ENCODE assay signal across 8 cellular contexts in the genomic region with DNA sequence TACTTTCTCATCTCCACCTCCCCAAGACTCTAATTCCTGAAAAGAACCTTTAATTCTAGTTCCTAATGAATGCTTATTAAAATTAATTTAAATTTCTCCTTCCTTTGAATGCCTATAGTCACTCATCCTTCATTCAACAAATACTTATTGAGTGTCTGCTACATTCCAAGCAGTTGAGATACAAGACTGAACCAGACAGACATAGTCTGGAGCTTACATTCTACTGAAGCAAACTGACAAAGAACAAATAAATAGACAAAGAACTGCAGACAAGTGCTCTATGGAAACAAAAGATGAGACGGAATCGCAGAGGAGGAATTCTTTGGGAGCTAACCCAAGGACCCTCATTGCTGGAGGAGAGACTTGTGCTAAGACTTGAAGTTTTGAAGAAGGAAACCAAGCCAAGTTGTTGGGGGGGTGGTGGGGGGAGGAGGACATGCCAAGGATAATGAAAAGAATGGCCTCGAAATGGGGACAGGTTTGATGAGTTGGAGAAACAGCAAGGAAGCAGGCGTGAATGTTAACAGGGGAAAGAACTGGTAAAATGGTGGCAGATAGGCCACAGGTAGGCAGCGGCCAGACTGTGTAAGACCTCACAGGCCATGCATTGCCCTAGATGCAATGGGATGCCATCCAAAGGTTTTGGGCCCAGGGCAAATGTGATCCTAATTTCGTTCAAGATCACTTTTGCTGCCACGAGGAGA. TPM values are rescaled to one million over a fixed set of nuclear protein-coding genes. Genes with fewer than 3 reads are reported as not detected.
DNase-seq lines count a peak whose midpoint lies in the region; ATAC-seq and TF ChIP-seq lines count a peak whose summit lies in the region.

No MANE protein-coding gene starts in this region.

- no peaks in the 10 kb centered on the region for H3K27me3 Mint-ChIP-seq in activated CD4-positive, alpha-beta T cell treated with anti-CD3 and anti-CD28 coated beads, Interleukin-2, amount 10 ng/mL, durations not matched to agents 24 days and 14 days
- no peaks in the 10 kb centered on the region for H3K27me3 Mint-ChIP-seq in activated T-helper 1 cell treated with anti-CD3 and anti-CD28 coated beads, Interleukin-12 subunit alpha, Interleukin-12 subunit beta, Interleukin-2, Interleukin-4 antibody, amounts not matched to agents 30 ng/mL and 10 ng/mL and 1 ng/mL, durations not matched to agents 14 hours and 24 hours and 36 hours (ENCODE audit: insufficient read depth)

- DNase-seq in activated CD4-positive, alpha-beta T cell treated with anti-CD3 and anti-CD28 coated beads, Interleukin-2, amount 10 ng/mL, durations not matched to agents 24 days and 14 days: no peak
- DNase-seq in activated CD4-positive, alpha-beta T cell treated with anti-CD3 and anti-CD28 coated beads, Interleukin-2, amount 50 U/mL, for 1 hour: no peak
- no peak for DNase-seq in activated T-helper 1 cell treated with anti-CD3 and anti-CD28 coated beads, Interleukin-12 subunit alpha, Interleukin-12 subunit beta, Interleukin-2, Interleukin-4 antibody, amounts not matched to agents 30 ng/mL and 10 ng/mL and 1 ng/mL, durations not matched to agents 14 hours and 24 hours and 36 hours (ENCODE audit: low spot score)
- DNase-seq in spleen: no peak

- intact Hi-C loops in activated CD4-positive, alpha-beta T cell treated with anti-CD3 and anti-CD28 coated beads, Interleukin-2, amount 10 ng/mL, durations not matched to agents 24 days and 14 days (cut with micrococcal nuclease): loop anchor here (5.0 kb wide), 1 partner anchor 346 kb away; a partner anchor contains a TSS
- intact Hi-C loops in activated T-helper 1 cell treated with anti-CD3 and anti-CD28 coated beads, Interleukin-12 subunit alpha, Interleukin-12 subunit beta, Interleukin-2, Interleukin-4 antibody, amounts not matched to agents 30 ng/mL and 10 ng/mL and 1 ng/mL, durations not matched to agents 14 hours and 24 hours and 36 hours (cut with micrococcal nuclease): loop anchor here (2.0 to 5.0 kb wide), 6 partner anchors 77 to 1151 kb away; a partner anchor contains a TSS
- intact Hi-C loops in spleen (cut with DNase I; ENCODE audit: low total_unique reads): no loop called here

- peaks cover 0 to 36% (median 30%) of the 10 kb centered on the region in 6 donors for H3K36me3 ChIP-seq in spleen

- no peaks in the 10 kb centered on the region for H3K9me3 ChIP-seq in spleen

- peaks cover 14 to 41% (median 28%) of the 10 kb centered on the region in 6 donors for H3K4me1 ChIP-seq in spleen

- TF ChIP-seq CTCF in spleen (IDR thresholded peaks at IDR 0.05 in 8 of 11, conservative IDR thresholded peaks at IDR 0.05 in 3 of 11): no peak

- H3K27ac ChIP-seq in spleen: peak overlapping the region in 7 of 8 donors; percentile 87 to 93 (median 91)

- no peaks in the 10 kb centered on the region for H3K27me3 ChIP-seq in spleen (replicated peaks in 1 of 7)

- 28 to 42% (median 33%) methylated on average over 7 of the region's 7 CpGs for WGBS in spleen, 5 donors

- ATAC-seq in HG02610 (IDR thresholded peaks at IDR 0.05; ENCODE audit: unreplicated experiment) (no peak), GM21447 (IDR thresholded peaks at IDR 0.05; ENCODE audit: unreplicated experiment) (no peak), GM18861 (IDR thresholded peaks at IDR 0.05; ENCODE audit: unreplicated experiment) (no peak)

- no peak for TF ChIP-seq POLR2A in spleen (IDR thresholded peaks at IDR 0.05)

- peak overlapping the region; percentile 99 for H3K4me3 ChIP-seq in iPS-11a (ENCODE audit: low read depth, low read length)
- peak overlapping the region; percentile 71 to 89 (median 78) for H3K4me3 ChIP-seq in spleen

- peak overlapping the region; percentile 96 for H3K4me3 Mint-ChIP-seq in activated CD4-positive, alpha-beta T cell treated with anti-CD3 and anti-CD28 coated beads, Interleukin-2, amount 10 ng/mL, durations not matched to agents 24 days and 14 days
- peak overlapping the region; percentile 100 for H3K4me3 Mint-ChIP-seq in activated T-helper 1 cell treated with anti-CD3 and anti-CD28 coated beads, Interleukin-12 subunit alpha, Interleukin-12 subunit beta, Interleukin-2, Interleukin-4 antibody, amounts not matched to agents 30 ng/mL and 10 ng/mL and 1 ng/mL, durations not matched to agents 14 hours and 24 hours and 36 hours

- H3K9me3 Mint-ChIP-seq in activated CD4-positive, alpha-beta T cell treated with anti-CD3 and anti-CD28 coated beads, Interleukin-2, amount 10 ng/mL, durations not matched to agents 24 days and 14 days: no peaks in the 10 kb centered on the region
- no peaks in the 10 kb centered on the region for H3K9me3 Mint-ChIP-seq in activated T-helper 1 cell treated with anti-CD3 and anti-CD28 coated beads, Interleukin-12 subunit alpha, Interleukin-12 subunit beta, Interleukin-2, Interleukin-4 antibody, amounts not matched to agents 30 ng/mL and 10 ng/mL and 1 ng/mL, durations not matched to agents 14 hours and 24 hours and 36 hours

- peak overlapping the region; percentile 97 for H3K27ac Mint-ChIP-seq in activated CD4-positive, alpha-beta T cell treated with anti-CD3 and anti-CD28 coated beads, Interleukin-2, amount 10 ng/mL, durations not matched to agents 24 days and 14 days
- H3K27ac Mint-ChIP-seq in activated T-helper 1 cell treated with anti-CD3 and anti-CD28 coated beads, Interleukin-12 subunit alpha, Interleukin-12 subunit beta, Interleukin-2, Interleukin-4 antibody, amounts not matched to agents 30 ng/mL and 10 ng/mL and 1 ng/mL, durations not matched to agents 14 hours and 24 hours and 36 hours: peak overlapping the region; percentile 72

- H3K4me1 Mint-ChIP-seq in activated CD4-positive, alpha-beta T cell treated with anti-CD3 and anti-CD28 coated beads, Interleukin-2, amount 10 ng/mL, durations not matched to agents 24 days and 14 days: peaks cover 25% of the 10 kb centered on the region
- peaks cover 61% of the 10 kb centered on the region for H3K4me1 Mint-ChIP-seq in activated T-helper 1 cell treated with anti-CD3 and anti-CD28 coated beads, Interleukin-12 subunit alpha, Interleukin-12 subunit beta, Interleukin-2, Interleukin-4 antibody, amounts not matched to agents 30 ng/mL and 10 ng/mL and 1 ng/mL, durations not matched to agents 14 hours and 24 hours and 36 hours (ENCODE audit: low read depth)

- peaks cover 36% of the 10 kb centered on the region for H3K36me3 Mint-ChIP-seq in activated CD4-positive, alpha-beta T cell treated with anti-CD3 and anti-CD28 coated beads, Interleukin-2, amount 10 ng/mL, durations not matched to agents 24 days and 14 days (ENCODE audit: low read depth)
- peaks cover 32% of the 10 kb centered on the region for H3K36me3 Mint-ChIP-seq in activated T-helper 1 cell treated with anti-CD3 and anti-CD28 coated beads, Interleukin-12 subunit alpha, Interleukin-12 subunit beta, Interleukin-2, Interleukin-4 antibody, amounts not matched to agents 30 ng/mL and 10 ng/mL and 1 ng/mL, durations not matched to agents 14 hours and 24 hours and 36 hours (ENCODE audit: low read depth)

RNA-seq across cellular contexts. Expression of a gene that starts 9.7 kb away (rescaled TPM):
- 74.5 and 76.4 TPM in 2 replicates for total RNA-seq in activated CD4-positive, alpha-beta T cell treated with anti-CD3 and anti-CD28 coated beads, Interleukin-2, amount 10 ng/mL, durations not matched to agents 24 days and 14 days
- total RNA-seq in activated T-helper 1 cell treated with anti-CD3 and anti-CD28 coated beads, Interleukin-12 subunit alpha, Interleukin-12 subunit beta, Interleukin-2, Interleukin-4 antibody, amounts not matched to agents 30 ng/mL and 10 ng/mL and 1 ng/mL, durations not matched to agents 14 hours and 24 hours and 36 hours: 80.4 and 81.6 TPM in 2 replicates
- 10 to 100 TPM; 21.3 to 38.2 (median 25.2) TPM for total RNA-seq in spleen
- 10 to 100 TPM; 11.0 to 15.4 (median 11.8) TPM for polyA plus RNA-seq in spleen

RNA-seq across cellular contexts. Expression of a gene that starts 25.8 kb away (rescaled TPM):
- 449 and 457 TPM in 2 replicates for total RNA-seq in activated CD4-positive, alpha-beta T cell treated with anti-CD3 and anti-CD28 coated beads, Interleukin-2, amount 10 ng/mL, durations not matched to agents 24 days and 14 days
- 427 and 446 TPM in 2 replicates for total RNA-seq in activated T-helper 1 cell treated with anti-CD3 and anti-CD28 coated beads, Interleukin-12 subunit alpha, Interleukin-12 subunit beta, Interleukin-2, Interleukin-4 antibody, amounts not matched to agents 30 ng/mL and 10 ng/mL and 1 ng/mL, durations not matched to agents 14 hours and 24 hours and 36 hours
- 100 to 1,000 TPM; 331 to 895 (median 569) TPM for total RNA-seq in spleen
- polyA plus RNA-seq in spleen: 100 to 1,000 TPM; 230 to 327 (median 283) TPM
